In genomic region chr15:59453474-59454215, GRCh38 we compare ENCODE assay signal across 26 cellular contexts.
"Had no signal": no experiment of that assay in that cellular context is flagged by ENCODE, and none has a peak within 500 bp of the region (broad histone marks: within the 10 kb centered on the region; RNA-seq: fewer than 3 reads in every experiment).

No MANE protein-coding gene starts in this region.

- H3K4me3 Mint-ChIP-seq: endodermal cell; natural killer cell treated with Interleukin-12 subunit alpha and Interleukin-12 subunit beta and Interleukin-15 and Interleukin-18, amount 100 ng/mL, for 72 hours; stimulated activated memory B cell treated with anti-CD40 and anti-IgM and Interleukin-4, amounts not matched to agents 10 μg/mL and 1 μg/mL and 100 μg/mL, for 72 hours; type B pancreatic cell had no signal

- H3K9ac ChIP-seq: parathyroid adenoma had no signal

- H3K36me3 Mint-ChIP-seq: natural killer cell treated with Interleukin-12 subunit alpha and Interleukin-12 subunit beta and Interleukin-15 and Interleukin-18, amount 100 ng/mL, for 72 hours; stimulated activated memory B cell treated with anti-CD40 and anti-IgM and Interleukin-4, amounts not matched to agents 10 μg/mL and 1 μg/mL and 100 μg/mL, for 72 hours; type B pancreatic cell had no signal

- H3K27me3 Mint-ChIP-seq: natural killer cell treated with Interleukin-12 subunit alpha and Interleukin-12 subunit beta and Interleukin-15 and Interleukin-18, amount 100 ng/mL, for 72 hours; stimulated activated memory B cell treated with anti-CD40 and anti-IgM and Interleukin-4, amounts not matched to agents 10 μg/mL and 1 μg/mL and 100 μg/mL, for 72 hours had no signal

- ATAC-seq: foreskin keratinocyte; heart right ventricle; left cardiac atrium; left ventricle myocardium superior; natural killer cell treated with Interleukin-12 subunit alpha and Interleukin-12 subunit beta and Interleukin-15 and Interleukin-18, amount 100 ng/mL, for 72 hours; psoas muscle; right lobe of liver; stimulated activated memory B cell treated with anti-CD40 and anti-IgM and Interleukin-4, amounts not matched to agents 10 μg/mL and 1 μg/mL and 100 μg/mL, for 72 hours had no signal

- H2AFZ ChIP-seq: parathyroid adenoma had no signal

- H3K4me1 ChIP-seq: heart right ventricle, parathyroid adenoma, psoas muscle, right lobe of liver, spleen, vagina had no signal

- DNase-seq: effector CD4-positive, alpha-beta T cell; endodermal cell; erythroblast; foreskin keratinocyte; heart right ventricle; kidney; left cardiac atrium; left ventricle myocardium superior; mesenchymal stem cell; midbrain; psoas muscle; retina; right lobe of liver; spleen; stimulated activated CD4-positive, alpha-beta T cell treated with anti-CD3 and anti-CD28 coated beads, Interleukin-15, amount 100 ng/mL, for 24 hours; stimulated activated CD4-positive, alpha-beta T cell treated with anti-CD3 and anti-CD28 coated beads, Interleukin-1b, Interleukin-23, amount 100 ng/mL, for 48 hours; stimulated activated CD4-positive, alpha-beta T cell treated with anti-CD3 and anti-CD28 coated beads, Interleukin-4, amount 100 ng/mL, for 24 hours; stomach; substantia nigra had no signal

- H3K4me1 Mint-ChIP-seq: endodermal cell; stimulated activated memory B cell treated with anti-CD40 and anti-IgM and Interleukin-4, amounts not matched to agents 10 μg/mL and 1 μg/mL and 100 μg/mL, for 72 hours had no signal

- H3K27ac ChIP-seq: coronary artery, foreskin keratinocyte, heart right ventricle, parathyroid adenoma, psoas muscle, right lobe of liver, spleen, stomach, vagina had no signal

- H3K9me3 Mint-ChIP-seq: endodermal cell; natural killer cell treated with Interleukin-12 subunit alpha and Interleukin-12 subunit beta and Interleukin-15 and Interleukin-18, amount 100 ng/mL, for 72 hours; stimulated activated memory B cell treated with anti-CD40 and anti-IgM and Interleukin-4, amounts not matched to agents 10 μg/mL and 1 μg/mL and 100 μg/mL, for 72 hours; type B pancreatic cell had no signal

- H3K79me2 ChIP-seq: parathyroid adenoma had no signal

- H3K27ac Mint-ChIP-seq: endodermal cell; natural killer cell treated with Interleukin-12 subunit alpha and Interleukin-12 subunit beta and Interleukin-15 and Interleukin-18, amount 100 ng/mL, for 72 hours; stimulated activated memory B cell treated with anti-CD40 and anti-IgM and Interleukin-4, amounts not matched to agents 10 μg/mL and 1 μg/mL and 100 μg/mL, for 72 hours; type B pancreatic cell had no signal

- H3K9me3 ChIP-seq: heart right ventricle, psoas muscle, right lobe of liver, spleen, stomach, vagina had no signal

- H3K27me3 ChIP-seq: foreskin keratinocyte, heart right ventricle, right lobe of liver, spleen, stomach, vagina had no signal

- H3K36me3 ChIP-seq: heart right ventricle, right lobe of liver, spleen, stomach, vagina had no signal

- H3K4me3 ChIP-seq: coronary artery, heart right ventricle, lung, psoas muscle, right lobe of liver, spleen, stomach, vagina had no signal
